In the genomic region with DNA sequence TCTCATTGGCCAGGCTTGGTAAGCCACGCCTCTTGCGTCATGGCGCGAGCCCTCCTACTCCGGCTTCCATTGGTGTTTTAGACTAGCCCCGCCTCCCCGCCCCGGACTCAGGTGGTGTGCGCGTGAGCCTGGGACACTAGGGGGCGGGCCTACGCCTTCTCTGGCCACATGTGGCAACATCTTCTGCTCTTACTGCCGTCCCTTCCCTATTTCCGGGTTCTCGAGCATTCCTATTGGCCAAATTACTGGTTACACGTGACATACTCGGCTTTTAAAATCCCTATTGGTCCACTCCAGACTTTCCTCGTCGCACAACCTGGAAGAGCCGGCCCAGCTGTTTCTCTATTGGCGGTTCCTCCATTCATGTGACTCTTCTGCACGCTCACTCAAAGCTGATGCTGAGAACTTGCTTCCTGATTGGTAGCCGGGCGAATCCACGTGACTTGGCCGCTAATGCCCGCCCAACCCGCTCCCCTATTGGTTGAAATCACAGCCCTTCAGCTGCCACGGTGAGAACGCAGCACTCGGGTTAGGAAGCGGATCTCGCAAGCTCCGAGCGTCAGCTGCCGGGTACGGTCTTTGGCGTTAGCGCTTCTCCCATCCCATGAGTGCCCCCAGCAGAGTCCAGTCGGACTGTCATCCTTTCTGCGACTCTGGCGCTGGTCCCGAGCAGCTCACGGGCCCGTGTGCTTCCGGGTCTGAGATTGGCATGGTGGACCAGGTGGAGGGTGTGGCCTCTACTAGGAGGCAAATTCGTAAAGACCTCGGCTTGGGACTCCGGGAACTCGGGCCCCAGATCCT, we compare ENCODE assay signal across 8 cellular contexts.
DNase-seq lines count a peak whose midpoint lies in the region; ATAC-seq and FAIRE-seq lines count a peak whose summit lies in the region.

A gene with protein sequence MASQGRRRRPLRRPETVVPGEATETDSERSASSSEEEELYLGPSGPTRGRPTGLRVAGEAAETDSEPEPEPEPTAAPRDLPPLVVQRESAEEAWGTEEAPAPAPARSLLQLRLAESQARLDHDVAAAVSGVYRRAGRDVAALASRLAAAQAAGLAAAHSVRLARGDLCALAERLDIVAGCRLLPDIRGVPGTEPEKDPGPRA (plus strand): TSS at position 523 of the 801 bp plus-strand sequence. CDS start 513 bp downstream, outside the sequence.

- peak; percentile 98 for DNase-seq in AG20443 (ENCODE audit: low spot score)
- peak; percentile 99 to 100 for DNase-seq in NCI-H446 (lab: John Stamatoyannopoulos, UW)
- DNase-seq in activated CD4-positive, CD25-positive, alpha-beta regulatory T cell treated with anti-CD3 and anti-CD28 coated beads, Interleukin-2, amount 50 U/mL, for 16 hours (ENCODE audit: low read depth, low spot score): peak; percentile 99
- peak; percentile 100 for DNase-seq in cerebellar cortex (ENCODE audit: low spot score)
- peak; percentile 99 for DNase-seq in stimulated activated CD4-positive, alpha-beta T cell treated with anti-CD3 and anti-CD28 coated beads, Interleukin-12 subunit alpha, Interleukin-12 subunit beta, amount 100 ng/mL, for 4 hours

- peak; percentile 99 for FAIRE-seq in islet of Langerhans (lab: Jason Lieb, UNC)

- ATAC-seq in GM19025 (IDR thresholded peaks at IDR 0.05; ENCODE audit: low read depth, unreplicated experiment) (peak; percentile 83), HG03342 (IDR thresholded peaks at IDR 0.05; ENCODE audit: unreplicated experiment) (peak; percentile 80)

Comparison
In these comparisons a context has a peak if more than half of its experiments do, and no peak if none do; other contexts are left out.
1. Peak in every context shown above with its lines: DNase-seq and ATAC-seq.